Comparison of ENCODE assay signal across 8 cellular contexts in genomic region chr10:114526112-114526496, GRCh38.
DNase-seq lines count a peak whose midpoint lies in the region; ATAC-seq, FAIRE-seq and TF ChIP-seq lines count a peak whose summit lies in the region.

No MANE protein-coding gene starts in this region.

- H3K79me2 ChIP-seq in PC-3 (ENCODE audit: low read length) (peaks cover 45% of the 10 kb centered on the region), endothelial cell of umbilical vein (ENCODE audit: control insufficient read depth, insufficient read depth, low read length) (no peaks in the 10 kb centered on the region)

- peak overlapping the region; percentile 67 for H3K4me3 ChIP-seq in PC-3 (ENCODE audit: low read length)
- H3K4me3 ChIP-seq in endothelial cell of umbilical vein (replicated peaks in 1 of 3; ENCODE audit: insufficient read depth in 1 of 3, low read depth in 1 of 3, low read length in 3 of 3), result peak overlapping the region in 2 of 3 experiments; percentile 38 to 41
- peak overlapping the region in 1 of 2 experiments; percentile 33 for H3K4me3 ChIP-seq in neutrophil (ENCODE audit: low read depth in 1 of 2, low read length in 1 of 2)

- H3K9me3 ChIP-seq in PC-3 (ENCODE audit: low read length) (no peaks in the 10 kb centered on the region), endothelial cell of umbilical vein (replicated peaks; ENCODE audit: control insufficient read depth, insufficient read depth, low read length) (no peaks in the 10 kb centered on the region), neutrophil (no peaks in the 10 kb centered on the region)

- peaks cover 16% of the 10 kb centered on the region for H3K4me1 ChIP-seq in PC-3 (ENCODE audit: insufficient read depth, low read length)
- peaks cover 18% of the 10 kb centered on the region for H3K4me1 ChIP-seq in endothelial cell of umbilical vein (ENCODE audit: control insufficient read depth, extremely low read depth, insufficient read depth, low read length)
- H3K4me1 ChIP-seq in neutrophil (ENCODE audit: control insufficient read depth in 1 of 2, insufficient read depth in 1 of 2, low read depth in 1 of 2, low read length in 1 of 2), result peaks cover 8% of the 10 kb centered on the region in 2 experiments

- no TSS peak for BruUV-seq in PC-3 (replicated peaks; lab: Mats Ljungman, UMichigan)
- no TSS peak for BruUV-seq in endothelial cell of umbilical vein (replicated peaks; lab: Mats Ljungman, UMichigan)

- TF ChIP-seq POLR2A in endothelial cell of umbilical vein (IDR thresholded peaks at IDR 0.05; ENCODE audit: low read depth, low read length), result no peak

- H4K20me1 ChIP-seq in PC-3 (ENCODE audit: low read length) (no peaks in the 10 kb centered on the region), endothelial cell of umbilical vein (replicated peaks; ENCODE audit: control insufficient read depth, extremely low read depth, insufficient read depth, low read length) (no peaks in the 10 kb centered on the region)

- H2AFZ ChIP-seq in PC-3 (ENCODE audit: low read length) (peak overlapping the region; percentile 57), endothelial cell of umbilical vein (ENCODE audit: low read depth, low read length) (no peak overlapping the region)

- CTCF ChIA-PET in PC-3 (lab: Charles Lee), result no interaction called here
- CTCF ChIA-PET in endothelial cell of umbilical vein (lab: Charles Lee), result interaction anchor here (0.8 to 4.6 kb wide), 11 partner anchors 10 to 260 kb away, joined by 3 to 29 read pairs (median 4); no protein-coding TSS in a partner anchor

- H3K9me1 ChIP-seq in endothelial cell of umbilical vein (replicated peaks; ENCODE audit: control insufficient read depth, extremely low read depth, insufficient read depth, low read length), result no peaks in the 10 kb centered on the region

- peak overlapping the region; percentile 41 for H3K9ac ChIP-seq in PC-3 (ENCODE audit: low read length)
- peak overlapping the region; percentile 49 for H3K9ac ChIP-seq in endothelial cell of umbilical vein (replicated peaks; ENCODE audit: extremely low read depth, insufficient read depth, low read length)

- no peak for FAIRE-seq in endothelial cell of umbilical vein (lab: Jason Lieb, UNC)

- H3K4me2 ChIP-seq in PC-3 (ENCODE audit: low read length), result peak overlapping the region; percentile 88
- H3K4me2 ChIP-seq in endothelial cell of umbilical vein (ENCODE audit: insufficient read depth, low read length), result peak overlapping the region; percentile 75

- ATAC-seq in GM18519 (IDR thresholded peaks at IDR 0.05; ENCODE audit: low FRiP score, unreplicated experiment) (peak; percentile 15), HG02610 (IDR thresholded peaks at IDR 0.05; ENCODE audit: unreplicated experiment) (peak; percentile 29), PC-3 (peak; percentile 14; the same call in 1 of the 2 replicates)

- no peaks in the 10 kb centered on the region for H3K9me2 ChIP-seq in PC-3 (replicated peaks; ENCODE audit: low read length)

- DNase-seq in PC-3 (no peak), endothelial cell of umbilical vein (ENCODE audit: low read depth, low spot score) (no peak), T1000 (lab: John Stamatoyannopoulos, UW) (no peak), NCI-H69 (lab: John Stamatoyannopoulos, UW) (no peak), GM20000 (ENCODE audit: low spot score) (no peak)

- intact Hi-C loops in PC-3 (cut with micrococcal nuclease), result no loop called here
- intact Hi-C loops in endothelial cell of umbilical vein (cut with micrococcal nuclease), result loop anchor here (1.0 to 2.0 kb wide), 4 partner anchors 21 to 296 kb away; no protein-coding TSS in a partner anchor

- H3F3A ChIP-seq in PC-3 (ENCODE audit: low read length, unreplicated experiment), result no peaks in the 10 kb centered on the region

- TF ChIP-seq CTCF in PC-3 (conservative IDR thresholded peaks at IDR 0.05; ENCODE audit: low read depth, low read length) (no peak), endothelial cell of umbilical vein (IDR thresholded peaks at IDR 0.05; ENCODE audit: extremely low read depth in 1 of 2, insufficient read depth in 1 of 2, low read depth in 1 of 2, low read length in 2 of 2) (no peak), neutrophil (IDR thresholded peaks at IDR 0.05) (no peak), GM20000 (IDR thresholded peaks at IDR 0.05; ENCODE audit: extremely low read depth, missing control alignments) (no peak)

- H3K27ac ChIP-seq in PC-3 (ENCODE audit: low read length), result peak overlapping the region; percentile 55
- peak overlapping the region; percentile 35 for H3K27ac ChIP-seq in endothelial cell of umbilical vein (ENCODE audit: insufficient read depth, low read depth, low read length)
- H3K27ac ChIP-seq in neutrophil, result peak overlapping the region; percentile 62

- H3K36me3 ChIP-seq in PC-3 (ENCODE audit: low read depth, low read length) (no peaks in the 10 kb centered on the region), endothelial cell of umbilical vein (ENCODE audit: control insufficient read depth in 2 of 2, extremely low read depth in 1 of 2, insufficient read depth in 2 of 2, low read length in 2 of 2) (no peaks in the 10 kb centered on the region), neutrophil (no peaks in the 10 kb centered on the region)

- H3K27me3 ChIP-seq in PC-3 (ENCODE audit: low read length), result no peaks in the 10 kb centered on the region
- no peaks in the 10 kb centered on the region for H3K27me3 ChIP-seq in endothelial cell of umbilical vein (ENCODE audit: control insufficient read depth in 2 of 2, insufficient read depth in 2 of 2, low read length in 2 of 2)
- H3K27me3 ChIP-seq in neutrophil, result peaks cover 42% of the 10 kb centered on the region

- dilution Hi-C loops in endothelial cell of umbilical vein (cut with MboI; ENCODE audit: extremely low pct_ligation_motif_present, low sequenced_read_pairs), result no loop called here

- POLR2A ChIA-PET in PC-3 (lab: Charles Lee; ENCODE audit: unreplicated experiment) (no interaction called here), endothelial cell of umbilical vein (lab: Charles Lee) (interaction anchor here (0.7 kb wide), 1 partner anchor 202 kb away, joined by 4 read pairs; no protein-coding TSS in a partner anchor)

TF ChIP-seq in endothelial cell of umbilical vein, 7 proteins besides CTCF, POLR2A, EP300 and RAD21:
- no peak for TF ChIP-seq FOS (IDR thresholded peaks at IDR 0.05; ENCODE audit: borderline replicate concordance, insufficient read depth, low read length)
- TF ChIP-seq MYC (IDR thresholded peaks at IDR 0.05; ENCODE audit: low read depth, low read length), result no peak
- no peak for TF ChIP-seq JUN (IDR thresholded peaks at IDR 0.05; ENCODE audit: borderline replicate concordance, insufficient read depth, insufficient read length, low read depth)
- TF ChIP-seq GATA2 (IDR thresholded peaks at IDR 0.05; ENCODE audit: insufficient read depth, insufficient read length, low read depth, low read length), result no peak
- no peak for TF ChIP-seq EZH2 (IDR thresholded peaks at IDR 0.05; ENCODE audit: borderline replicate concordance, low read depth, low read length, severe bottlenecking)
- TF ChIP-seq MAX (IDR thresholded peaks at IDR 0.05; ENCODE audit: insufficient read depth, insufficient read length), result no peak
- no peak for TF ChIP-seq POLR2AphosphoS5 (IDR thresholded peaks at IDR 0.05; ENCODE audit: insufficient read depth, low read depth, low read length)
